17 cellular contexts compared by ENCODE assay signal in the genomic region with DNA sequence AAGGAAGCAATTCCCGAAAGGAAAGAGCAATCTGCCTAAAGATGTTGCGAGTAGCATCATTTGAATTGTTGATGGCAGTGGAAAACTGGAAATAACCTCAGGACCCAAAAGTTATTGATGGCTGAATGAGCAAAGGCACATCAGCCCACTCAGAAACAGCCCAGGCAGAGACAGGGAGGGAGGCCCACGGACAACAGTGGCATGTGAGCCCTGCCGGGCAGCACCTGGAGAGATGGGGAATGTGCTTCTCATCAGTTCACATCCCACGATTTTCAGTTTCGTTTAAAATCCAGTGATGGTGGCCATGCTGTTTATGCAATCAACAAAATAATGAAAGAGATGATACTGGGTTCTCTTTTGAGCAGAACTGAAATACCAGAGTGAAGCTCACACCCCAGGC.
DNase-seq lines count a peak whose midpoint lies in the region; ATAC-seq and TF ChIP-seq lines count a peak whose summit lies in the region.
"Had no signal": no experiment of that assay in that cellular context is flagged by ENCODE, and none has a peak within 500 bp of the region (broad histone marks: within the 10 kb centered on the region; RNA-seq: fewer than 3 reads in every experiment).

No MANE protein-coding gene starts in this region.

- H3K27ac ChIP-seq in coronary artery, result no peak overlapping the region
- no peak overlapping the region for H3K27ac ChIP-seq in mesendoderm (ENCODE audit: low read depth, low read length)
- H3K27ac ChIP-seq in adrenal gland, result no peak overlapping the region
- H3K27ac ChIP-seq: BLaER1 treated with 17β-estradiol and CSF1 and Interleukin-3, amounts not matched to agents 10 nM and 100 nM had no signal

- no peaks in the 10 kb centered on the region for H3K9me3 Mint-ChIP-seq in type B pancreatic cell
- H3K9me3 Mint-ChIP-seq: CD8-positive, alpha-beta T cell; GM23338 had no signal

- peak overlapping the region; percentile 73 for H3K4ac ChIP-seq in mesendoderm (ENCODE audit: low read depth, low read length)

- H3K36me3 Mint-ChIP-seq in type B pancreatic cell, result no peaks in the 10 kb centered on the region
- H3K36me3 Mint-ChIP-seq: CD8-positive, alpha-beta T cell had no signal

- TF ChIP-seq POLR2A in adrenal gland (IDR thresholded peaks at IDR 0.05), result no peak

- peak; percentile 22 for DNase-seq in activated effector memory CD4-positive, alpha-beta T cell treated with anti-CD3 and anti-CD28 coated beads, Interleukin-2, amount 50 U/mL, for 16 hours
- no peak for DNase-seq in activated effector memory CD4-positive, alpha-beta T cell treated with Interleukin-2 at 50 U/mL for 16 hours
- peak; percentile 35 for DNase-seq in coronary artery (ENCODE audit: low spot score)
- no peak for DNase-seq in mesendoderm
- peak; percentile 37 for DNase-seq in type B pancreatic cell (ENCODE audit: extremely low spot score, unreplicated experiment)
- DNase-seq in adrenal gland, result no peak
- DNase-seq: 8988T, COR-L47, H7, HFFc6, IMR-90 had no signal

- H3K4me1 ChIP-seq in mesendoderm (ENCODE audit: control insufficient read depth, low read depth, low read length), result peaks cover 12% of the 10 kb centered on the region
- H3K4me1 ChIP-seq in adrenal gland (replicated peaks in 1 of 2), result no peaks in the 10 kb centered on the region
- H3K4me1 ChIP-seq: BLaER1 treated with 17β-estradiol and CSF1 and Interleukin-3, amounts not matched to agents 10 nM and 100 nM had no signal

- H4K8ac ChIP-seq in mesendoderm (ENCODE audit: low read depth, low read length), result no peak overlapping the region

- no peak overlapping the region for H3K4me2 ChIP-seq in mesendoderm (ENCODE audit: low read length)
- H3K4me2 ChIP-seq: BLaER1 treated with 17β-estradiol and CSF1 and Interleukin-3, amounts not matched to agents 10 nM and 100 nM; GM23338 had no signal

- H3K79me1 ChIP-seq in mesendoderm (ENCODE audit: low read length), result no peaks in the 10 kb centered on the region

- H3K9ac ChIP-seq in mesendoderm (ENCODE audit: low read length), result no peak overlapping the region
- H3K9ac ChIP-seq: BLaER1 treated with 17β-estradiol and CSF1 and Interleukin-3, amounts not matched to agents 10 nM and 100 nM had no signal

- peak overlapping the region; percentile 98 for H2AK5ac ChIP-seq in mesendoderm (ENCODE audit: low read length)

- H3K4me3 Mint-ChIP-seq in type B pancreatic cell, result no peak overlapping the region
- H3K4me3 Mint-ChIP-seq: B cell; CD8-positive, alpha-beta T cell; GM23338; HFFc6 had no signal

- H3K56ac ChIP-seq in mesendoderm (ENCODE audit: low read length), result peak overlapping the region; percentile 50

- H3K79me2 ChIP-seq in mesendoderm (ENCODE audit: control insufficient read depth, insufficient read depth, low read length), result no peaks in the 10 kb centered on the region

- no peak overlapping the region for H3K27ac Mint-ChIP-seq in type B pancreatic cell
- H3K27ac Mint-ChIP-seq: B cell; CD8-positive, alpha-beta T cell; GM23338; HFFc6 had no signal

- no peak overlapping the region for H2BK15ac ChIP-seq in mesendoderm (replicated peaks; ENCODE audit: low read depth)

- H3K36me3 ChIP-seq in mesendoderm (ENCODE audit: control insufficient read depth, insufficient read depth, low read length), result no peaks in the 10 kb centered on the region
- no peaks in the 10 kb centered on the region for H3K36me3 ChIP-seq in adrenal gland (replicated peaks in 1 of 2)
- H3K36me3 ChIP-seq: BLaER1 treated with 17β-estradiol and CSF1 and Interleukin-3, amounts not matched to agents 10 nM and 100 nM had no signal

- H3K23ac ChIP-seq in mesendoderm (ENCODE audit: low read length), result no peak overlapping the region

- H2BK5ac ChIP-seq in mesendoderm (ENCODE audit: low read length), result peak overlapping the region; percentile 72

- H3K4me3 ChIP-seq in coronary artery (no peak overlapping the region), mesendoderm (ENCODE audit: low read length) (no peak overlapping the region), adrenal gland (no peak overlapping the region)
- H3K4me3 ChIP-seq: BLaER1 treated with 17β-estradiol and CSF1 and Interleukin-3, amounts not matched to agents 10 nM and 100 nM; GM23338 had no signal

- peak overlapping the region; percentile 35 for H3K18ac ChIP-seq in mesendoderm (ENCODE audit: low read length)

- WGBS in mesendoderm (ENCODE audit: extremely low coverage, insufficient coverage, low lambda C conversion rate), result no CpG with 5 or more reads among the region's 6 CpGs
- 60 to 68% (median 64%) methylated on average over 6 of the region's 6 CpGs for WGBS in adrenal gland, 4 donors

- no peaks in the 10 kb centered on the region for H3K9me3 ChIP-seq in adrenal gland (replicated peaks in 1 of 3)
- H3K9me3 ChIP-seq: BLaER1 treated with 17β-estradiol and CSF1 and Interleukin-3, amounts not matched to agents 10 nM and 100 nM had no signal

- H3K4me1 Mint-ChIP-seq in type B pancreatic cell (ENCODE audit: unreplicated experiment), result peaks cover 7% of the 10 kb centered on the region
- H3K4me1 Mint-ChIP-seq: B cell had no signal

- no peak overlapping the region for H2BK120ac ChIP-seq in mesendoderm (ENCODE audit: low read depth, low read length)

- H4K5ac ChIP-seq in mesendoderm (ENCODE audit: low read length), result no peak overlapping the region

- intact Hi-C loops in adrenal gland (cut with DNase I), result no loop called here

- H3K27me3 Mint-ChIP-seq in type B pancreatic cell, result peaks cover 37% of the 10 kb centered on the region

- no peak for ATAC-seq in HG02870 (IDR thresholded peaks at IDR 0.05; ENCODE audit: unreplicated experiment)
- ATAC-seq: CD8-positive, alpha-beta T cell; GM23338; HCT116 had no signal

- TF ChIP-seq CTCF in coronary artery (IDR thresholded peaks at IDR 0.05) (no peak), type B pancreatic cell (conservative IDR thresholded peaks at IDR 0.05) (no peak), adrenal gland (IDR thresholded peaks at IDR 0.05) (no peak)

- H3K27me3 ChIP-seq in mesendoderm (ENCODE audit: insufficient read depth, low read length, poor library complexity) (no peaks in the 10 kb centered on the region), adrenal gland (no peaks in the 10 kb centered on the region)
- H3K27me3 ChIP-seq: BLaER1 treated with 17β-estradiol and CSF1 and Interleukin-3, amounts not matched to agents 10 nM and 100 nM had no signal

Comparison
In these comparisons a context has a peak if more than half of its experiments do, and no peak if none do; other contexts are left out.
1. DNase-seq: peak in activated effector memory CD4-positive, alpha-beta T cell treated with anti-CD3 and anti-CD28 coated beads, Interleukin-2, amount 50 U/mL, for 16 hours (single experiment), coronary artery (single experiment) and type B pancreatic cell (single experiment); none in activated effector memory CD4-positive, alpha-beta T cell treated with Interleukin-2 at 50 U/mL for 16 hours (single experiment), mesendoderm (single experiment) and adrenal gland (0 of 7).